12 cellular contexts compared by ENCODE assay signal in the genomic region with DNA sequence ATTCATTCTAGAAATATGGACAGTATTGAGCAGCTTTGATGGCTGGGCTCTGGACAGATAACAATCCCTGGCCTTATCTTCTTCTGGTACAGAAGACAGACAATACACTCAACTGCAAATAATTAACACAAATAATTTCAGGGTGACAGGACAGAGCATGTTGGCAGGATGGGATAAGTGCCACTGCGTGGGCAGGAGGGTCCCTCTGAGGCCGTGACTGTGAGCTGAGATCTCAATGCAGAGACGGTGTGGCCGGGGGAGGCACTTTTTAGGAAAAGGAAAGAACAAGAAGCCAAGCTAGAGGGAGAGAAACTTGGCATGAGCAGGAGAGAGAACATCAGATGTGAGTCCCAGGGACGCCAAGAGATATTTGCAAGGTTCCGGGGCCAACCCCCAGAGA. TPM values are rescaled to one million over a fixed set of nuclear protein-coding genes. Genes with fewer than 3 reads are reported as not detected.
DNase-seq lines count a peak whose midpoint lies in the region; ATAC-seq and TF ChIP-seq lines count a peak whose summit lies in the region.
"Had no signal": no experiment of that assay in that cellular context is flagged by ENCODE, and none has a peak within 500 bp of the region (broad histone marks: within the 10 kb centered on the region; RNA-seq: fewer than 3 reads in every experiment).

No MANE protein-coding gene starts in this region.

- POLR2A ChIA-PET in CD8-positive, alpha-beta T cell (lab: Charles Lee) = no interaction called here

- CTCF ChIA-PET in CD8-positive, alpha-beta T cell (lab: Charles Lee) = interaction anchor here (0.8 to 7.7 kb wide), 4 partner anchors 15 to 66 kb away, joined by 3 to 45 read pairs (median 4); no protein-coding TSS in a partner anchor

- TF ChIP-seq CTCF in CD8-positive, alpha-beta T cell (IDR thresholded peaks at IDR 0.05) = no peak
- TF ChIP-seq CTCF in KMS-11 (conservative IDR thresholded peaks at IDR 0.05; ENCODE audit: low read depth, low read length) = no peak

- peak overlapping the region; percentile 75 for H3K27ac Mint-ChIP-seq in CD8-positive, alpha-beta T cell
- peak overlapping the region; percentile 62 for H3K27ac Mint-ChIP-seq in central memory CD8-positive, alpha-beta T cell (ENCODE audit: low read depth)

- peaks cover 76% of the 10 kb centered on the region for H3K4me1 Mint-ChIP-seq in CD8-positive, alpha-beta T cell (ENCODE audit: low read depth)
- H3K4me1 Mint-ChIP-seq in central memory CD8-positive, alpha-beta T cell = peaks cover 57% of the 10 kb centered on the region

- peaks cover 36% of the 10 kb centered on the region for H3K36me3 Mint-ChIP-seq in CD8-positive, alpha-beta T cell
- H3K36me3 Mint-ChIP-seq in central memory CD8-positive, alpha-beta T cell (ENCODE audit: insufficient read depth) = peaks cover 14% of the 10 kb centered on the region

- H3K27me3 Mint-ChIP-seq in CD8-positive, alpha-beta T cell (ENCODE audit: low read depth) = no peaks in the 10 kb centered on the region
- H3K27me3 Mint-ChIP-seq in central memory CD8-positive, alpha-beta T cell = no peaks in the 10 kb centered on the region

- no peak for ATAC-seq in CD8-positive, alpha-beta T cell
- no peak for ATAC-seq in central memory CD8-positive, alpha-beta T cell (replicated peaks; ENCODE audit: extremely low read depth, poor library complexity, severe bottlenecking)
- ATAC-seq in HG03097 (IDR thresholded peaks at IDR 0.05; ENCODE audit: low FRiP score, unreplicated experiment) (no peak), GM18858 (IDR thresholded peaks at IDR 0.05; ENCODE audit: unreplicated experiment) (no peak)

- no peak overlapping the region for H3K4me3 ChIP-seq in CD8-positive, alpha-beta T cell (ENCODE audit: low read depth, low read length)
- H3K4me3 ChIP-seq in KMS-11 (IDR thresholded peaks at IDR 0.05; ENCODE audit: insufficient read depth, low read depth, low read length) (no peak overlapping the region), skeletal muscle tissue (ENCODE audit: low read length in 3 of 3) (no peak overlapping the region)
- H3K4me3 ChIP-seq: colonic mucosa, esophagus squamous epithelium, sigmoid colon had no signal

- intact Hi-C loops in CD8-positive, alpha-beta T cell (cut with DNase I, micrococcal nuclease) = loop anchor here in 1 of 2 experiments (1.0 kb wide), 1 partner anchor 8 kb away; a partner anchor contains a TSS

- H3K4me1 ChIP-seq in CD8-positive, alpha-beta T cell (ENCODE audit: insufficient read depth, low read length) = peaks cover 47% of the 10 kb centered on the region
- peaks cover 70% of the 10 kb centered on the region for H3K4me1 ChIP-seq in KMS-11 (ENCODE audit: low read depth, poor library complexity, severe bottlenecking)
- peaks cover 63 to 69% (median 64%) of the 10 kb centered on the region in 3 donors for H3K4me1 ChIP-seq in skeletal muscle tissue (ENCODE audit: control insufficient read depth in 3 of 3, insufficient read depth in 3 of 3, low read length in 3 of 3)
- H3K4me1 ChIP-seq: colonic mucosa had no signal

- no peak overlapping the region for H2AFZ ChIP-seq in KMS-11 (ENCODE audit: low read depth)

- no peaks in the 10 kb centered on the region for H3K27me3 ChIP-seq in CD8-positive, alpha-beta T cell (ENCODE audit: insufficient read depth, low read length)
- H3K27me3 ChIP-seq in KMS-11 (ENCODE audit: insufficient read depth, low read depth) (no peaks in the 10 kb centered on the region), skeletal muscle tissue (ENCODE audit: control insufficient read depth in 3 of 3, insufficient read depth in 3 of 3, low read length in 3 of 3) (no peaks in the 10 kb centered on the region)
- H3K27me3 ChIP-seq: colonic mucosa, sigmoid colon had no signal

- H3K27ac ChIP-seq in CD8-positive, alpha-beta T cell (ENCODE audit: low read depth, low read length) = no peak overlapping the region
- peak overlapping the region; percentile 58; the same call in 1 of the 2 replicates for H3K27ac ChIP-seq in KMS-11
- H3K27ac ChIP-seq in skeletal muscle tissue (ENCODE audit: low read depth, low read length) = peak overlapping the region; percentile 45

- H3K4me2 ChIP-seq in KMS-11 = 0 out of 2 replicates have a peak overlapping the region, but pooled peaks have one; percentile 66

- H3K79me2 ChIP-seq in KMS-11 (ENCODE audit: insufficient read depth, low read depth) = peaks cover 70% of the 10 kb centered on the region; the same call in 1 of the 2 replicates

- no peaks in the 10 kb centered on the region for H3K9me3 ChIP-seq in CD8-positive, alpha-beta T cell (ENCODE audit: low read length)
- H3K9me3 ChIP-seq in skeletal muscle tissue (ENCODE audit: control insufficient read depth in 3 of 3, low read length in 3 of 3) = no peaks in the 10 kb centered on the region
- H3K9me3 ChIP-seq: colonic mucosa, esophagus squamous epithelium, sigmoid colon had no signal

- H3K4me3 Mint-ChIP-seq in CD8-positive, alpha-beta T cell = no peak overlapping the region
- no peak overlapping the region for H3K4me3 Mint-ChIP-seq in central memory CD8-positive, alpha-beta T cell

- no peak for DNase-seq in CD8-positive, alpha-beta T cell
- no peak for DNase-seq in central memory CD8-positive, alpha-beta T cell (ENCODE audit: low spot score in 2 of 2)
- DNase-seq in COR-L47 (lab: John Stamatoyannopoulos, UW) = no peak
- DNase-seq: colonic mucosa, esophagus squamous epithelium, sigmoid colon had no signal

- no peaks in the 10 kb centered on the region for H3K9me3 Mint-ChIP-seq in CD8-positive, alpha-beta T cell
- no peaks in the 10 kb centered on the region for H3K9me3 Mint-ChIP-seq in central memory CD8-positive, alpha-beta T cell
- H3K9me3 Mint-ChIP-seq: activated naive CD4-positive, alpha-beta T cell treated with anti-CD3 and anti-CD28 coated beads, Interleukin-2, amount 50 U/mL, for 72 hours had no signal

- H4K20me1 ChIP-seq in KMS-11 (ENCODE audit: insufficient read depth) = no peaks in the 10 kb centered on the region

- H3K9ac ChIP-seq in KMS-11 = no peak overlapping the region
- H3K9ac ChIP-seq in skeletal muscle tissue (ENCODE audit: low read depth in 1 of 3, low read length in 3 of 3) = no peak overlapping the region

- H3K36me3 ChIP-seq in CD8-positive, alpha-beta T cell (ENCODE audit: insufficient read depth, low read length) = peaks cover 10% of the 10 kb centered on the region
- H3K36me3 ChIP-seq in KMS-11 (ENCODE audit: insufficient read depth) = no peaks in the 10 kb centered on the region
- H3K36me3 ChIP-seq in skeletal muscle tissue (ENCODE audit: control insufficient read depth in 3 of 3, insufficient read depth in 3 of 3, low read length in 3 of 3) = peaks cover 0 to 2% (median 0%) of the 10 kb centered on the region in 3 donors
- H3K36me3 ChIP-seq: colonic mucosa, esophagus squamous epithelium, sigmoid colon had no signal

RNA-seq across cellular contexts. Expression of a gene that starts 8.1 kb away (rescaled TPM):
- 10 to 100 TPM; 18.5 to 19.7 TPM for total RNA-seq in CD8-positive, alpha-beta T cell
- 21.4 TPM for total RNA-seq in skeletal muscle tissue
- total RNA-seq: HT-29 had no signal

RNA-seq across cellular contexts. Expression of a gene that starts 26.5 kb away (rescaled TPM):
- 10 to 100 TPM; 13.7 to 15.2 TPM for total RNA-seq in CD8-positive, alpha-beta T cell
- total RNA-seq in skeletal muscle tissue = 74.1 TPM
